ENCODE assay signal across 21 cellular contexts in the genomic region with DNA sequence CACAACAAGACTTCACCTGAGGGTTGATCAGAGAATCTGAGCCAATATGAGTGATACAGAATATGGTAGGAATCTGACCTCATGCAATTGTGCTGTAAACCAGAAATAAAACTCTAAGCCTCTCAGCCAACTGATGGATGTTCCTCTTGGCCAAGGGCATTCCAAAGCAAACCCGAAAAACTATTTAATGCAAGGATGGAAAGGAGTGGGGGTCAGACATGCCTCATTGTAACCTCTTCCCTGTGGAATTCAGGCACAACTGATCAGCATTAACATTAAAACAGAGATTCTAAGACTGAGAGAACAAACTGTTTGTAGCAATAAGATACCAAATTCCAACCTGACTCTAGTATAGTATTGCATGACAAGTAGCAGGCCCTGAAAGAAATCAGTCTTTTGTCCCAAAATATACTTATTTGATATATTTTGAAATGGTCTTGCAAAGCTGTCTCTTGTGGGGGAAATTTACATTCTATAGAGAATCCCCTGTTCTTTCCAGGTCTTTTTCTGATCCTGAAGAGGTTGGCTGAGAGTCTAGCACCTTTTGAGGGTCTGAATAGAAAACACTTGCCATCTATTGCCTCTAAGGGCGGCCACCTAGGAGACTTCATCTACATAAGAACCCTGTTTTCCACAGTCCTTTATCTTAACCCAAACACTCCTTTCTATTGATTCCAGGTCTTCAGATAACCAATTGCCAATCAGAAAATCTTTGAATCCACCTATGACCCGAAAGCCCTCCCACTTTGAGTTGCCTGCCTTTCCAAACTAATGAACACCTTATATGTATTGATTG. TPM values are rescaled to one million over a fixed set of nuclear protein-coding genes. Genes with fewer than 3 reads are reported as not detected.
DNase-seq lines count a peak whose midpoint lies in the region; ATAC-seq, FAIRE-seq and TF ChIP-seq lines count a peak whose summit lies in the region.
"Had no signal": no experiment of that assay in that cellular context is flagged by ENCODE, and none has a peak within 500 bp of the region (broad histone marks: within the 10 kb centered on the region; RNA-seq: fewer than 3 reads in every experiment).

No MANE protein-coding gene starts in this region.

- no peak overlapping the region for H3K23ac ChIP-seq in H1 (ENCODE audit: insufficient read length)

- TF ChIP-seq EP300 in H1 (IDR thresholded peaks at IDR 0.05; ENCODE audit: borderline replicate concordance in 1 of 2, low read depth in 2 of 2, low read length in 2 of 2), result no peak

- H3K27ac ChIP-seq in HUES6 (ENCODE audit: low read depth, low read length) (peak overlapping the region; percentile 47), H1 (ENCODE audit: low read depth, low read length) (no peak overlapping the region), iPS-20b (ENCODE audit: low read length) (peak overlapping the region; percentile 81)
- H3K27ac ChIP-seq: HL-60 had no signal

- no peak overlapping the region; the same call in 1 of the 2 replicates for H2BK12ac ChIP-seq in H1 (ENCODE audit: low read depth, low read length)

- H3K27me3 ChIP-seq in HUES6 (ENCODE audit: control insufficient read depth, insufficient read depth, low read length) (no peaks in the 10 kb centered on the region), H1 (replicated peaks in 1 of 4; ENCODE audit: control insufficient read depth in 3 of 4, extremely low read depth in 1 of 4, insufficient read depth in 3 of 4, low read length in 3 of 4) (peaks cover 0 to 1% (median 0%) of the 10 kb centered on the region in 4 experiments; a peak in 1 of 7 replicates), iPS-20b (ENCODE audit: insufficient read depth, low read length) (no peaks in the 10 kb centered on the region)
- H3K27me3 ChIP-seq: BE2C had no signal

- H3K56ac ChIP-seq in H1 (replicated peaks; ENCODE audit: insufficient read length, low read depth, low read length), result no peak overlapping the region

- 69% methylated on average over 3 of the region's 3 CpGs; no CpG with 5 or more reads in 1 of the 2 experiments for WGBS in H1 (ENCODE audit: extremely low coverage in 1 of 2, insufficient coverage in 1 of 2, insufficient read length in 1 of 2, insufficient replicate concordance in 2 of 2, low coverage in 1 of 2, low lambda C conversion rate in 2 of 2, missing lambda C conversion rate in 1 of 2), 2 experiments

- no peak overlapping the region for H2AK5ac ChIP-seq in H1 (ENCODE audit: low read depth, low read length)

- no peak overlapping the region for H4K5ac ChIP-seq in H1 (ENCODE audit: insufficient read length, low read depth, low read length)

- no peak overlapping the region for H3K4ac ChIP-seq in H1 (replicated peaks; ENCODE audit: insufficient read length, low read depth, low read length)

- no peaks in the 10 kb centered on the region for H3K79me2 ChIP-seq in H1 (ENCODE audit: control insufficient read depth in 1 of 2, insufficient read depth in 2 of 2, low read length in 2 of 2)

- H4K8ac ChIP-seq in H1 (ENCODE audit: extremely low read depth, insufficient read depth, low read length), result no peak overlapping the region

- TF ChIP-seq RAD21 in H1 (IDR thresholded peaks at IDR 0.05 in 1 of 2, conservative IDR thresholded peaks at IDR 0.05 in 1 of 2; ENCODE audit: low read depth in 2 of 2, low read length in 2 of 2), result no peak

- POLR2A ChIA-PET in H1 (lab: Charles Lee; ENCODE audit: partially characterized antibody), result interaction anchor here (1.1 kb wide), 1 partner anchor 10 kb away, joined by 4 read pairs; no protein-coding TSS in a partner anchor

- DNase-seq in H1 (ENCODE audit: low read depth in 1 of 2, low spot score in 2 of 2) (peak in 1 of 2 experiments; percentile 36), NAMALWA (ENCODE audit: low spot score) (no peak)
- DNase-seq: ACHN; BE2C; C1 segment of cervical spinal cord; CD4-positive, CD25-positive, alpha-beta regulatory T cell; CD8-positive, alpha-beta memory T cell; COR-L47; HFFc6; KG1 had no signal

- H3K4me1 ChIP-seq in HUES6 (ENCODE audit: control insufficient read depth, insufficient read depth, low read length), result peaks cover 16% of the 10 kb centered on the region
- peaks cover 0 to 11% (median 5%) of the 10 kb centered on the region in 4 experiments; a peak in 3 of 7 replicates for H3K4me1 ChIP-seq in H1 (replicated peaks in 1 of 4; ENCODE audit: control insufficient read depth in 3 of 4, insufficient read depth in 4 of 4, low read length in 3 of 4)
- peaks cover 27% of the 10 kb centered on the region; the same call in 1 of the 2 replicates for H3K4me1 ChIP-seq in iPS-20b (ENCODE audit: insufficient read depth, low read length)
- H3K4me1 ChIP-seq: BE2C had no signal

- peak overlapping the region; percentile 34 to 79 for H3K4me2 ChIP-seq in H1 (ENCODE audit: insufficient read depth in 1 of 2, low read depth in 2 of 2, low read length in 2 of 2)

- no peak for TF ChIP-seq POLR2A in H1 (IDR thresholded peaks at IDR 0.05; ENCODE audit: control extremely low read depth in 1 of 2, low read depth in 2 of 2, low read length in 2 of 2)

- no peaks in the 10 kb centered on the region for H3K79me1 ChIP-seq in H1 (ENCODE audit: low read depth, low read length)

- peak overlapping the region; percentile 88; the same call in 1 of the 2 replicates for H3K18ac ChIP-seq in H1 (ENCODE audit: extremely low read depth, low read length)

- H2BK5ac ChIP-seq in H1 (ENCODE audit: low read depth, low read length), result peak overlapping the region; percentile 98; the same call in 1 of the 2 replicates

- H3K9ac ChIP-seq in HUES6 (ENCODE audit: low read length), result no peak overlapping the region
- H3K9ac ChIP-seq in H1 (replicated peaks in 1 of 4; ENCODE audit: extremely low read depth in 1 of 4, low read depth in 3 of 4, low read length in 3 of 4), result no peak overlapping the region
- peak overlapping the region; percentile 42; the same call in 1 of the 2 replicates for H3K9ac ChIP-seq in iPS-20b (ENCODE audit: low read depth, low read length)

- peak overlapping the region; percentile 92; the same call in 1 of the 2 replicates for H2BK20ac ChIP-seq in H1 (ENCODE audit: low read length)

- no peak overlapping the region for H2AFZ ChIP-seq in H1 (ENCODE audit: low read length)

- H4K91ac ChIP-seq in H1 (replicated peaks; ENCODE audit: insufficient read length, low read length), result no peak overlapping the region

- no peaks in the 10 kb centered on the region for H4K20me1 ChIP-seq in H1 (replicated peaks in 1 of 2; ENCODE audit: control insufficient read depth in 1 of 2, insufficient read depth in 2 of 2, low read length in 2 of 2)

- CTCF ChIA-PET in H1 (lab: Charles Lee; ENCODE audit: partially characterized antibody), result interaction anchor here (0.8 to 1.4 kb wide), 2 partner anchors 8 to 24 kb away, joined by 3 to 6 read pairs; no protein-coding TSS in a partner anchor

- no peak overlapping the region for H3K14ac ChIP-seq in H1 (ENCODE audit: insufficient read length)

- peak overlapping the region; percentile 7; the same call in 1 of the 2 replicates for H3K4me3 ChIP-seq in HUES6 (ENCODE audit: low read depth, low read length)
- H3K4me3 ChIP-seq in H1 (ENCODE audit: extremely low read depth in 1 of 4, insufficient read depth in 2 of 4, low read depth in 3 of 4, low read length in 4 of 4), result peak overlapping the region in 1 of 4 experiments; percentile 43; a peak in 1 of 8 replicates
- H3K4me3 ChIP-seq in iPS-20b (ENCODE audit: low read length), result peak overlapping the region; percentile 29

- ATAC-seq in GM19035 (IDR thresholded peaks at IDR 0.05; ENCODE audit: unreplicated experiment) (no peak), GM21360 (IDR thresholded peaks at IDR 0.05; ENCODE audit: unreplicated experiment) (no peak)
- ATAC-seq: HCT116 had no signal

- no peak overlapping the region for H2BK15ac ChIP-seq in H1 (ENCODE audit: low read length)

- H2BK120ac ChIP-seq in H1 (replicated peaks; ENCODE audit: low read depth, low read length), result no peak overlapping the region

- H3K36me3 ChIP-seq in HUES6 (ENCODE audit: control insufficient read depth, insufficient read depth, low read length) (no peaks in the 10 kb centered on the region), H1 (ENCODE audit: control insufficient read depth in 2 of 4, insufficient read depth in 4 of 4, low read length in 3 of 4) (no peaks in the 10 kb centered on the region), iPS-20b (ENCODE audit: insufficient read depth, low read depth, low read length) (no peaks in the 10 kb centered on the region)
- H3K36me3 ChIP-seq: BE2C had no signal

- no peak for FAIRE-seq in H1 (lab: Jason Lieb, UNC)
- FAIRE-seq: A204.1, D721Med, G401.6, GM12891, H54 had no signal

- no peaks in the 10 kb centered on the region for H3K23me2 ChIP-seq in H1 (ENCODE audit: low read depth, low read length)

- no peak for TF ChIP-seq CTCF in H1 (IDR thresholded peaks at IDR 0.05; ENCODE audit: control extremely low read depth in 1 of 3, insufficient read depth in 1 of 3, low read depth in 1 of 3, low read length in 3 of 3)

- peaks cover 5% of the 10 kb centered on the region for H3K9me3 ChIP-seq in HUES6 (ENCODE audit: control insufficient read depth, insufficient read depth, low read depth, low read length)
- peaks cover 0 to 9% of the 10 kb centered on the region in 2 experiments; a peak in 1 of 4 replicates for H3K9me3 ChIP-seq in H1 (ENCODE audit: insufficient read depth in 2 of 2, low read depth in 1 of 2, low read length in 1 of 2)
- no peaks in the 10 kb centered on the region for H3K9me3 ChIP-seq in iPS-20b (ENCODE audit: insufficient read depth, low read depth, low read length)
- H3K9me3 ChIP-seq: BE2C had no signal

TF ChIP-seq in H1, 55 proteins besides CTCF, POLR2A, EP300 and RAD21:
- TF ChIP-seq FOSL1 (IDR thresholded peaks at IDR 0.05; ENCODE audit: insufficient read depth, low read depth, low read length) (no peak), GABPA (IDR thresholded peaks at IDR 0.05; ENCODE audit: borderline replicate concordance, insufficient read depth, low read length) (no peak), TCF12 (IDR thresholded peaks at IDR 0.05; ENCODE audit: low read depth, low read length) (0 out of 2 replicates have a peak, but pooled peaks have one; percentile 3), HDAC2 (IDR thresholded peaks at IDR 0.05; ENCODE audit: borderline replicate concordance in 1 of 2, low read depth in 2 of 2, low read length in 2 of 2) (0 out of 4 replicates have a peak, but pooled peaks of 1 of the 2 experiments have one; percentile 11)

RNA-seq across cellular contexts. Expression of gene WDR11, which starts 50.4 kb away (rescaled TPM):
- 37.9 and 39.7 TPM in 2 replicates for total RNA-seq in H1 (2021; fragmentation: NEBNext Ultra II Directional; extraction: Animal tissue kit (Norgen Biotek cat#: 25700))
- polyA plus RNA-seq in H1 (2011; rRNA removed), result 41.9 and 43.6 TPM in 2 replicates
- polyA plus RNA-seq in H1 (2011; cell fraction: cytosol; rRNA removed), result 35.6 TPM
- polyA plus RNA-seq in H1 (2011; cell fraction: nucleus; rRNA removed), result 75.7 TPM
- 28.4 to 36.5 TPM (median 32.4 TPM) in 4 replicates for polyA plus RNA-seq in H1 (2012, experiment 1 of 2)
- 2.1 TPM for polyA plus RNA-seq in H1 (2012, experiment 2 of 2)
- 38.2 TPM for polyA plus RNA-seq in H1 (2013, experiment 1 of 2)
- polyA plus RNA-seq in H1 (2013, experiment 2 of 2), result 31.7 TPM
- 194 and 256 TPM in 2 replicates for polyA minus RNA-seq in H1 (2011; rRNA and poly(A)+ RNA removed)
- 50.1 TPM for polyA minus RNA-seq in H1 (2011; cell fraction: cytosol; rRNA and poly(A)+ RNA removed)
- polyA minus RNA-seq in H1 (2011; cell fraction: nucleus; rRNA and poly(A)+ RNA removed), result 103 TPM
